ENCODE assay signal across 8 cellular contexts in the genomic region with DNA sequence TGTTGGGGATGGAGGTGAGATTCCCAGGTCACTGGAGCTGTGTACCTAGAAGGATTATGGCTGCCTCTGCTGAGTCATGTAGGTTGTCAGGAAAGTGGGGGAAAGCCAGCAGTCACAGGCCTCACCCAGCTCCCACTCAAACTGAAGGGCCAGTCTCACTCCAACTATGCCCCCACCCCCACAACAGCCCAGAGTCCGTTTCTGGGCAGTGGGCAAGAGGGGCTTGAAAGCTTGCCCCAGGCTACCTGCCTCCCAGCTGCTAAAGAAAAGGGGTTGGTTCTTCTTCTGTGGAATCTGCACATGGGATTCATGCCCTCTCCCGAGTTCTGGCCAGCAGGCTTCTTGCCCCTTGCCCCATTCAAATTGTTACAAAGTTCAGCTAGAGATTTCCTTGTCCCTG.
"Had no signal": no experiment of that assay in that cellular context is flagged by ENCODE, and none has a peak within 500 bp of the region (broad histone marks: within the 10 kb centered on the region; RNA-seq: fewer than 3 reads in every experiment).

No MANE protein-coding gene starts in this region.

- ATAC-seq: GM12878 had no signal

- FAIRE-seq: G401.6, GM12878, GM12891, GM12892, GM18507, GM19239 had no signal

- H3K4me3 ChIP-seq: GM12878 had no signal

- DNase-seq: GDM1, GF-D8 had no signal
